In genomic region chr6:28224131-28225055, GRCh38 we compare ENCODE assay signal across 8 cellular contexts. TPM values are rescaled to one million over a fixed set of nuclear protein-coding genes. Genes with fewer than 3 reads are reported as not detected.
DNase-seq lines count a peak whose midpoint lies in the region; ATAC-seq, FAIRE-seq and TF ChIP-seq lines count a peak whose summit lies in the region.

No MANE protein-coding gene starts in this region.

- H2BK20ac ChIP-seq in H1 (ENCODE audit: low read length): no peak overlapping the region

- H3K9me3 ChIP-seq in CD8-positive, alpha-beta memory T cell (ENCODE audit: low read length): no peaks in the 10 kb centered on the region
- H3K9me3 ChIP-seq in MM.1S (replicated peaks; ENCODE audit: insufficient read depth, low read length) (no peaks in the 10 kb centered on the region), H1 (ENCODE audit: insufficient read depth in 2 of 2, low read depth in 1 of 2, low read length in 1 of 2) (no peaks in the 10 kb centered on the region), neutrophil (no peaks in the 10 kb centered on the region)

- TF ChIP-seq RAD21 in H1 (IDR thresholded peaks at IDR 0.05 in 1 of 2, conservative IDR thresholded peaks at IDR 0.05 in 1 of 2; ENCODE audit: low read depth in 2 of 2, low read length in 2 of 2): no peak

- no peak overlapping the region for H2BK120ac ChIP-seq in H1 (replicated peaks; ENCODE audit: low read depth, low read length)

- H2AK5ac ChIP-seq in H1 (ENCODE audit: low read depth, low read length): no peak overlapping the region

- H4K20me1 ChIP-seq in MM.1S (ENCODE audit: insufficient read depth, low read length) (no peaks in the 10 kb centered on the region), H1 (replicated peaks in 1 of 2; ENCODE audit: control insufficient read depth in 1 of 2, insufficient read depth in 2 of 2, low read length in 2 of 2) (peaks cover 0 to 3% of the 10 kb centered on the region in 2 experiments)

- peak overlapping the region in 6 of 8 donors; percentile 63 to 94 (median 88) for H3K27ac Mint-ChIP-seq in CD8-positive, alpha-beta memory T cell

- CTCF ChIA-PET in CD8-positive, alpha-beta memory T cell (lab: Charles Lee): no interaction called here
- CTCF ChIA-PET in H1 (lab: Charles Lee; ENCODE audit: partially characterized antibody): interaction anchor here (1.0 to 1.3 kb wide), 2 partner anchors 76 to 131 kb away, joined by 3 read pairs; no protein-coding TSS in a partner anchor

- H3K4me1 Mint-ChIP-seq in CD8-positive, alpha-beta memory T cell: peaks cover 22 to 27% (median 22%) of the 10 kb centered on the region in 3 donors

- POLR2A ChIA-PET in CD8-positive, alpha-beta memory T cell (lab: Charles Lee): interaction anchor here (0.7 to 1.0 kb wide), 2 partner anchors 63 to 83 kb away, joined by 3 to 5 read pairs; partner anchors contain the start of gene ZKSCAN8
- POLR2A ChIA-PET in H1 (lab: Charles Lee; ENCODE audit: partially characterized antibody): interaction anchor here (0.7 to 1.5 kb wide), 2 partner anchors 83 to 87 kb away, joined by 3 to 5 read pairs; partner anchors contain the start of gene ZKSCAN8

- no peak overlapping the region for H3K56ac ChIP-seq in H1 (replicated peaks; ENCODE audit: insufficient read length, low read depth, low read length)

- TF ChIP-seq EP300 in H1 (IDR thresholded peaks at IDR 0.05; ENCODE audit: borderline replicate concordance in 1 of 2, low read depth in 2 of 2, low read length in 2 of 2): no peak

- no peak overlapping the region for H3K18ac ChIP-seq in H1 (ENCODE audit: extremely low read depth, low read length)

- FAIRE-seq in H1 (lab: Jason Lieb, UNC): no peak

- H3K79me1 ChIP-seq in H1 (ENCODE audit: low read depth, low read length): no peaks in the 10 kb centered on the region

- peak overlapping the region; percentile 91 to 99 (median 95) for H3K4me3 Mint-ChIP-seq in CD8-positive, alpha-beta memory T cell

- H3F3A ChIP-seq in MM.1S (ENCODE audit: insufficient read depth, low read length): no peaks in the 10 kb centered on the region

- peaks cover 13% of the 10 kb centered on the region for H3K27me3 ChIP-seq in CD8-positive, alpha-beta memory T cell (ENCODE audit: insufficient read depth, low read length, poor library complexity, severe bottlenecking)
- H3K27me3 ChIP-seq in MM.1S (replicated peaks; ENCODE audit: insufficient read depth, low read length): peaks cover 31% of the 10 kb centered on the region
- H3K27me3 ChIP-seq in H1 (replicated peaks in 1 of 4; ENCODE audit: control insufficient read depth in 3 of 4, extremely low read depth in 1 of 4, insufficient read depth in 3 of 4, low read length in 3 of 4): peaks cover 6 to 31% (median 21%) of the 10 kb centered on the region in 4 experiments
- peaks cover 51% of the 10 kb centered on the region for H3K27me3 ChIP-seq in neutrophil

- no peak overlapping the region for H4K91ac ChIP-seq in H1 (replicated peaks; ENCODE audit: insufficient read length, low read length)

- H2AFZ ChIP-seq in MM.1S (ENCODE audit: low read length): peak overlapping the region; percentile 93
- peak overlapping the region; percentile 92; the same call in 1 of the 2 replicates for H2AFZ ChIP-seq in H1 (ENCODE audit: low read length)

- H3K4me1 ChIP-seq in CD8-positive, alpha-beta memory T cell (ENCODE audit: insufficient read depth, low read length): no peaks in the 10 kb centered on the region
- peaks cover 6% of the 10 kb centered on the region for H3K4me1 ChIP-seq in MM.1S (ENCODE audit: low read length)
- H3K4me1 ChIP-seq in H1 (replicated peaks in 1 of 4; ENCODE audit: control insufficient read depth in 3 of 4, insufficient read depth in 4 of 4, low read length in 3 of 4): no peaks in the 10 kb centered on the region
- H3K4me1 ChIP-seq in neutrophil (ENCODE audit: control insufficient read depth in 1 of 2, insufficient read depth in 1 of 2, low read depth in 1 of 2, low read length in 1 of 2): peaks cover 11 to 13% of the 10 kb centered on the region in 2 experiments

- peaks cover 35 to 42% of the 10 kb centered on the region in 2 donors for H3K27me3 Mint-ChIP-seq in CD8-positive, alpha-beta memory T cell

- WGBS in H1 (ENCODE audit: extremely low coverage in 1 of 2, insufficient coverage in 1 of 2, insufficient read length in 1 of 2, insufficient replicate concordance in 2 of 2, low coverage in 1 of 2, low lambda C conversion rate in 2 of 2, missing lambda C conversion rate in 1 of 2), 2 experiments: 44% methylated on average over 9 of the region's 9 CpGs; no CpG with 5 or more reads in 1 of the 2 experiments

- H2BK5ac ChIP-seq in H1 (ENCODE audit: low read depth, low read length): 0 out of 2 replicates have a peak overlapping the region, but pooled peaks have one; percentile 11

- peak overlapping the region; percentile 93 for H3K4me2 ChIP-seq in MM.1S (ENCODE audit: low read depth, low read length)
- H3K4me2 ChIP-seq in H1 (ENCODE audit: insufficient read depth in 1 of 2, low read depth in 2 of 2, low read length in 2 of 2): peak overlapping the region; percentile 84 to 86

- H3K4me3 ChIP-seq in CD8-positive, alpha-beta memory T cell (ENCODE audit: low read length): peak overlapping the region; percentile 61
- H3K4me3 ChIP-seq in MM.1S (ENCODE audit: low read length) (peak overlapping the region; percentile 88), H1 (ENCODE audit: extremely low read depth in 1 of 4, insufficient read depth in 2 of 4, low read depth in 3 of 4, low read length in 4 of 4) (peak overlapping the region; percentile 70 to 99 (median 98)), neutrophil (ENCODE audit: low read depth in 1 of 2, low read length in 1 of 2) (peak overlapping the region; percentile 72 to 87)

- H2BK12ac ChIP-seq in H1 (ENCODE audit: low read depth, low read length): no peak overlapping the region

- H3K36me3 ChIP-seq in CD8-positive, alpha-beta memory T cell (ENCODE audit: insufficient read depth, low read length): no peaks in the 10 kb centered on the region
- H3K36me3 ChIP-seq in MM.1S (replicated peaks; ENCODE audit: insufficient read depth, low read length) (no peaks in the 10 kb centered on the region), H1 (ENCODE audit: control insufficient read depth in 2 of 4, insufficient read depth in 4 of 4, low read length in 3 of 4) (peaks cover 9 to 22% (median 20%) of the 10 kb centered on the region in 4 experiments), neutrophil (peaks cover 22% of the 10 kb centered on the region)

- H3K9me3 Mint-ChIP-seq in CD8-positive, alpha-beta memory T cell: no peaks in the 10 kb centered on the region

- H3K23ac ChIP-seq in H1 (ENCODE audit: insufficient read length): no peak overlapping the region

- TF ChIP-seq POLR2A in H1 (IDR thresholded peaks at IDR 0.05; ENCODE audit: control extremely low read depth in 1 of 2, low read depth in 2 of 2, low read length in 2 of 2): no peak

- TF ChIP-seq CTCF in MM.1S (IDR thresholded peaks at IDR 0.05; ENCODE audit: low read length): no peak
- TF ChIP-seq CTCF in H1 (IDR thresholded peaks at IDR 0.05; ENCODE audit: control extremely low read depth in 1 of 3, insufficient read depth in 1 of 3, low read depth in 1 of 3, low read length in 3 of 3): no peak
- no peak for TF ChIP-seq CTCF in neutrophil (IDR thresholded peaks at IDR 0.05)

- peaks cover 9% of the 10 kb centered on the region for H3K79me2 ChIP-seq in MM.1S (ENCODE audit: low read length)
- H3K79me2 ChIP-seq in H1 (ENCODE audit: control insufficient read depth in 1 of 2, insufficient read depth in 2 of 2, low read length in 2 of 2): peaks cover 0 to 20% of the 10 kb centered on the region in 2 experiments; a peak in 2 of 4 replicates

- no peak overlapping the region for H2BK15ac ChIP-seq in H1 (ENCODE audit: low read length)

- H3K27ac ChIP-seq in CD8-positive, alpha-beta memory T cell (ENCODE audit: low read depth, low read length): peak overlapping the region; percentile 56
- H3K27ac ChIP-seq in MM.1S (ENCODE audit: low read length): no peak overlapping the region
- H3K27ac ChIP-seq in H1 (ENCODE audit: low read depth, low read length): no peak overlapping the region
- no peak overlapping the region for H3K27ac ChIP-seq in neutrophil

- no peaks in the 10 kb centered on the region for H3K9me2 ChIP-seq in MM.1S (replicated peaks; ENCODE audit: insufficient read depth, low read length)

- H4K5ac ChIP-seq in H1 (ENCODE audit: insufficient read length, low read depth, low read length): no peak overlapping the region

- H3K9ac ChIP-seq in MM.1S (ENCODE audit: low read length) (peak overlapping the region; percentile 69; the same call in 1 of the 2 replicates), H1 (replicated peaks in 1 of 4; ENCODE audit: extremely low read depth in 1 of 4, low read depth in 3 of 4, low read length in 3 of 4) (peak overlapping the region in 2 of 4 experiments; percentile 44 to 71; a peak in 2 of 7 replicates)

- H3K14ac ChIP-seq in H1 (ENCODE audit: insufficient read length): no peak overlapping the region

- no peak for DNase-seq in CD8-positive, alpha-beta memory T cell
- no peak for DNase-seq in MM.1S
- no peak for DNase-seq in H1 (ENCODE audit: low read depth in 1 of 2, low spot score in 2 of 2)
- DNase-seq in left lobe of liver (ENCODE audit: low spot score): no peak
- DNase-seq in LoVo (ENCODE audit: low spot score): no peak

- H3K23me2 ChIP-seq in H1 (ENCODE audit: low read depth, low read length): peaks cover 4% of the 10 kb centered on the region; the same call in 1 of the 2 replicates

- H3K4ac ChIP-seq in H1 (replicated peaks; ENCODE audit: insufficient read length, low read depth, low read length): no peak overlapping the region

- H3K36me3 Mint-ChIP-seq in CD8-positive, alpha-beta memory T cell: peaks cover 0 to 25% (median 0%) of the 10 kb centered on the region in 3 donors

- no peak overlapping the region for H4K8ac ChIP-seq in H1 (ENCODE audit: extremely low read depth, insufficient read depth, low read length)

- no peak for ATAC-seq in left lobe of liver
- ATAC-seq in HG02938 (IDR thresholded peaks at IDR 0.05; ENCODE audit: unreplicated experiment): no peak
- no peak for ATAC-seq in GM18867 (IDR thresholded peaks at IDR 0.05; ENCODE audit: unreplicated experiment)

RNA-seq across cellular contexts. Expression of gene ZSCAN9, which starts 0.7 kb away (rescaled TPM):
- 1 to 10 TPM; 5.0 to 6.8 TPM for total RNA-seq in CD8-positive, alpha-beta memory T cell
- polyA plus RNA-seq in CD8-positive, alpha-beta memory T cell: 4.7 TPM
- 13.1 and 13.6 TPM in 2 replicates for total RNA-seq in H1 (2021; fragmentation: NEBNext Ultra II Directional; extraction: Animal tissue kit (Norgen Biotek cat#: 25700))
- 7.0 and 10.8 TPM in 2 replicates for polyA plus RNA-seq in H1 (2011; rRNA removed)
- polyA plus RNA-seq in H1 (2011; cell fraction: cytosol; rRNA removed): 13.0 TPM
- polyA plus RNA-seq in H1 (2011; cell fraction: nucleus; rRNA removed): 9.5 TPM
- polyA plus RNA-seq in H1 (2012, experiment 1 of 2): 11.4 to 15.0 TPM (median 13.3 TPM) in 4 replicates
- 4.4 TPM for polyA plus RNA-seq in H1 (2012, experiment 2 of 2)
- polyA plus RNA-seq in H1 (2013, experiment 1 of 2): 8.7 TPM
- polyA plus RNA-seq in H1 (2013, experiment 2 of 2): 8.4 TPM
- polyA minus RNA-seq in H1 (2011; rRNA and poly(A)+ RNA removed): 19.4 and 23.1 TPM in 2 replicates
- polyA minus RNA-seq in H1 (2011; cell fraction: cytosol; rRNA and poly(A)+ RNA removed): 7.6 TPM
- 25.3 TPM for polyA minus RNA-seq in H1 (2011; cell fraction: nucleus; rRNA and poly(A)+ RNA removed)
- 2.2 TPM for total RNA-seq in left lobe of liver

RNA-seq across cellular contexts. Expression of gene ZKSCAN4, which starts 27.7 kb away (rescaled TPM):
- 1 to 10 TPM; 5.6 to 6.3 TPM for total RNA-seq in CD8-positive, alpha-beta memory T cell
- polyA plus RNA-seq in CD8-positive, alpha-beta memory T cell: 5.8 TPM
- 6.6 TPM in 2 replicates for total RNA-seq in H1 (2021; fragmentation: NEBNext Ultra II Directional; extraction: Animal tissue kit (Norgen Biotek cat#: 25700))
- 1.4 and 2.2 TPM in 2 replicates for polyA plus RNA-seq in H1 (2011; rRNA removed)
- 3.5 TPM for polyA plus RNA-seq in H1 (2011; cell fraction: cytosol; rRNA removed)
- 2.0 TPM for polyA plus RNA-seq in H1 (2011; cell fraction: nucleus; rRNA removed)
- polyA plus RNA-seq in H1 (2012, experiment 1 of 2): 4.5 to 5.3 TPM (median 5.1 TPM) in 4 replicates
- 2.3 TPM for polyA plus RNA-seq in H1 (2012, experiment 2 of 2)
- 3.6 TPM for polyA plus RNA-seq in H1 (2013, experiment 1 of 2)
- 3.6 TPM for polyA plus RNA-seq in H1 (2013, experiment 2 of 2)
- polyA minus RNA-seq in H1 (2011; rRNA and poly(A)+ RNA removed): 4.6 and 6.2 TPM in 2 replicates
- polyA minus RNA-seq in H1 (2011; cell fraction: cytosol; rRNA and poly(A)+ RNA removed): 3.7 TPM
- polyA minus RNA-seq in H1 (2011; cell fraction: nucleus; rRNA and poly(A)+ RNA removed): 2.9 TPM
- total RNA-seq in left lobe of liver: 2.6 TPM

RNA-seq across cellular contexts. Expression of gene NKAPL, which starts 34.7 kb away (rescaled TPM):
- under 1 TPM; 0.22 TPM for total RNA-seq in CD8-positive, alpha-beta memory T cell
- polyA plus RNA-seq in CD8-positive, alpha-beta memory T cell: not detected
- total RNA-seq in H1 (2021; fragmentation: NEBNext Ultra II Directional; extraction: Animal tissue kit (Norgen Biotek cat#: 25700)): not detected in 2 replicates
- 0.05 and 0.08 TPM in 2 replicates for polyA plus RNA-seq in H1 (2011; rRNA removed)
- polyA plus RNA-seq in H1 (2011; cell fraction: cytosol; rRNA removed): 0.08 TPM
- polyA plus RNA-seq in H1 (2011; cell fraction: nucleus; rRNA removed): 0.06 TPM
- polyA plus RNA-seq in H1 (2012, experiment 1 of 2): 0.13 to 0.35 TPM in 2 of 4 replicates, not detected in the others
- polyA plus RNA-seq in H1 (2012, experiment 2 of 2): not detected
- polyA plus RNA-seq in H1 (2013, experiment 1 of 2): 0.04 TPM
- 0.09 TPM for polyA plus RNA-seq in H1 (2013, experiment 2 of 2)
- polyA minus RNA-seq in H1 (2011; rRNA and poly(A)+ RNA removed): 0.22 TPM in 1 of 2 replicates, not detected in the other
- not detected for polyA minus RNA-seq in H1 (2011; cell fraction: cytosol; rRNA and poly(A)+ RNA removed)
- polyA minus RNA-seq in H1 (2011; cell fraction: nucleus; rRNA and poly(A)+ RNA removed): not detected
- total RNA-seq in left lobe of liver: 0.45 TPM

RNA-seq across cellular contexts. Expression of gene ZSCAN26, which starts 42.5 kb away (rescaled TPM):
- 1 to 10 TPM; 5.6 to 6.4 TPM for total RNA-seq in CD8-positive, alpha-beta memory T cell
- polyA plus RNA-seq in CD8-positive, alpha-beta memory T cell: 15.8 TPM
- total RNA-seq in H1 (2021; fragmentation: NEBNext Ultra II Directional; extraction: Animal tissue kit (Norgen Biotek cat#: 25700)): 8.2 and 8.5 TPM in 2 replicates
- 3.8 and 7.0 TPM in 2 replicates for polyA plus RNA-seq in H1 (2011; rRNA removed)
- polyA plus RNA-seq in H1 (2011; cell fraction: cytosol; rRNA removed): 8.2 TPM
- 8.1 TPM for polyA plus RNA-seq in H1 (2011; cell fraction: nucleus; rRNA removed)
- 7.1 to 10.1 TPM (median 7.8 TPM) in 4 replicates for polyA plus RNA-seq in H1 (2012, experiment 1 of 2)
- polyA plus RNA-seq in H1 (2012, experiment 2 of 2): 0.35 TPM
- 7.5 TPM for polyA plus RNA-seq in H1 (2013, experiment 1 of 2)
- polyA plus RNA-seq in H1 (2013, experiment 2 of 2): 7.6 TPM
- 16.0 and 23.6 TPM in 2 replicates for polyA minus RNA-seq in H1 (2011; rRNA and poly(A)+ RNA removed)
- polyA minus RNA-seq in H1 (2011; cell fraction: cytosol; rRNA and poly(A)+ RNA removed): 4.8 TPM
- 7.5 TPM for polyA minus RNA-seq in H1 (2011; cell fraction: nucleus; rRNA and poly(A)+ RNA removed)
- 5.5 TPM for total RNA-seq in left lobe of liver

RNA-seq across cellular contexts. Expression of gene PGBD1, which starts 57.0 kb away (rescaled TPM):
- 1 to 10 TPM; 4.6 to 5.4 TPM for total RNA-seq in CD8-positive, alpha-beta memory T cell
- polyA plus RNA-seq in CD8-positive, alpha-beta memory T cell: 0.87 TPM
- total RNA-seq in H1 (2021; fragmentation: NEBNext Ultra II Directional; extraction: Animal tissue kit (Norgen Biotek cat#: 25700)): 7.6 and 9.2 TPM in 2 replicates
- polyA plus RNA-seq in H1 (2011; rRNA removed): 2.3 and 2.5 TPM in 2 replicates
- 4.5 TPM for polyA plus RNA-seq in H1 (2011; cell fraction: cytosol; rRNA removed)
- polyA plus RNA-seq in H1 (2011; cell fraction: nucleus; rRNA removed): 3.4 TPM
- polyA plus RNA-seq in H1 (2012, experiment 1 of 2): 5.3 to 6.9 TPM (median 5.6 TPM) in 4 replicates
- 0.71 TPM for polyA plus RNA-seq in H1 (2012, experiment 2 of 2)
- polyA plus RNA-seq in H1 (2013, experiment 1 of 2): 4.5 TPM
- 4.8 TPM for polyA plus RNA-seq in H1 (2013, experiment 2 of 2)
- 6.1 and 6.7 TPM in 2 replicates for polyA minus RNA-seq in H1 (2011; rRNA and poly(A)+ RNA removed)
- 3.2 TPM for polyA minus RNA-seq in H1 (2011; cell fraction: cytosol; rRNA and poly(A)+ RNA removed)
- 5.4 TPM for polyA minus RNA-seq in H1 (2011; cell fraction: nucleus; rRNA and poly(A)+ RNA removed)
- 1.0 TPM for total RNA-seq in left lobe of liver
